In genomic region chr13:48507024-48507423, GRCh38 we compare ENCODE assay signal across 14 cellular contexts. TPM values are rescaled to one million over a fixed set of nuclear protein-coding genes. Genes with fewer than 3 reads are reported as not detected.
A peak's percentile ranks its signal among the peaks of the same experiment; 100 is the strongest.
DNase-seq lines count a peak whose midpoint lies in the region; ATAC-seq, FAIRE-seq and TF ChIP-seq lines count a peak whose summit lies in the region.
"Had no signal": no experiment of that assay in that cellular context is flagged by ENCODE, and none has a peak within 500 bp of the region (broad histone marks: within the 10 kb centered on the region; RNA-seq: fewer than 3 reads in every experiment).

No MANE protein-coding gene starts in this region.

- H2BK12ac ChIP-seq in H1 (ENCODE audit: low read depth, low read length): no peak overlapping the region

- no peak overlapping the region for H3K4ac ChIP-seq in H1 (replicated peaks; ENCODE audit: insufficient read length, low read depth, low read length)

- H3K4me1 Mint-ChIP-seq in activated T-helper 2 cell treated with anti-CD3 and anti-CD28 coated beads, Interferon-gamma antibody, Interleukin-2, Interleukin-4, amounts not matched to agents 10 μg/mL and 5 μg/mL and 100 μg/mL, durations not matched to agents 14 hours and 24 hours and 36 hours (ENCODE audit: low read depth): peaks cover 70% of the 10 kb centered on the region

- H3K27ac ChIP-seq in H1 (ENCODE audit: low read depth, low read length): no peak overlapping the region
- H3K27ac ChIP-seq in prostate gland: peak overlapping the region; percentile 59 to 72

- H3K4me3 ChIP-seq in H1 (ENCODE audit: extremely low read depth in 1 of 4, insufficient read depth in 2 of 4, low read depth in 3 of 4, low read length in 4 of 4): no peak overlapping the region
- H3K4me3 ChIP-seq in prostate gland: no peak overlapping the region

- H3K4me3 Mint-ChIP-seq in activated T-helper 2 cell treated with anti-CD3 and anti-CD28 coated beads, Interferon-gamma antibody, Interleukin-2, Interleukin-4, amounts not matched to agents 10 μg/mL and 5 μg/mL and 100 μg/mL, durations not matched to agents 14 hours and 24 hours and 36 hours (ENCODE audit: low read depth): no peak overlapping the region

- intact Hi-C loops in left ventricle myocardium superior (cut with micrococcal nuclease) (no loop called here), left cardiac atrium (cut with DNase I) (loop anchor here in 1 of 2 donors (5.0 kb wide), 1 partner anchor 60 kb away; no protein-coding TSS in a partner anchor), prostate gland (cut with DNase I) (no loop called here)
- intact Hi-C loops in activated T-helper 2 cell treated with anti-CD3 and anti-CD28 coated beads, Interferon-gamma antibody, Interleukin-2, Interleukin-4, amounts not matched to agents 10 μg/mL and 5 μg/mL and 100 μg/mL, durations not matched to agents 14 hours and 24 hours and 36 hours (cut with micrococcal nuclease): loop anchor here (10.0 kb wide), 1 partner anchor 468 kb away; the partner anchor contains the start of gene FNDC3A

- no peak overlapping the region for H4K91ac ChIP-seq in H1 (replicated peaks; ENCODE audit: insufficient read length, low read length)

- TF ChIP-seq CTCF in H1 (IDR thresholded peaks at IDR 0.05; ENCODE audit: control extremely low read depth in 1 of 3, insufficient read depth in 1 of 3, low read depth in 1 of 3, low read length in 3 of 3): no peak
- no peak for TF ChIP-seq CTCF in prostate gland (IDR thresholded peaks at IDR 0.05)

- H3K9me3 ChIP-seq in H1 (ENCODE audit: insufficient read depth in 2 of 2, low read depth in 1 of 2, low read length in 1 of 2): no peaks in the 10 kb centered on the region
- no peaks in the 10 kb centered on the region for H3K9me3 ChIP-seq in prostate gland

- H3K36me3 ChIP-seq in H1 (ENCODE audit: control insufficient read depth in 2 of 4, insufficient read depth in 4 of 4, low read length in 3 of 4): peaks cover 0 to 3% (median 0%) of the 10 kb centered on the region in 4 experiments; a peak in 1 of 8 replicates
- no peaks in the 10 kb centered on the region for H3K36me3 ChIP-seq in prostate gland

- H4K5ac ChIP-seq in H1 (ENCODE audit: insufficient read length, low read depth, low read length): no peak overlapping the region

- no peak overlapping the region for H3K56ac ChIP-seq in H1 (replicated peaks; ENCODE audit: insufficient read length, low read depth, low read length)

- H3K4me1 ChIP-seq in H1 (replicated peaks in 1 of 4; ENCODE audit: control insufficient read depth in 3 of 4, insufficient read depth in 4 of 4, low read length in 3 of 4) (peaks cover 0 to 3% (median 0%) of the 10 kb centered on the region in 4 experiments; a peak in 1 of 7 replicates), prostate gland (replicated peaks) (no peaks in the 10 kb centered on the region)

- WGBS in H1 (ENCODE audit: extremely low coverage in 1 of 2, insufficient coverage in 1 of 2, insufficient read length in 1 of 2, insufficient replicate concordance in 2 of 2, low coverage in 1 of 2, low lambda C conversion rate in 2 of 2, missing lambda C conversion rate in 1 of 2), 2 experiments: 92% methylated on average over 10 of the region's 10 CpGs; no CpG with 5 or more reads in 1 of the 2 experiments
- WGBS in prostate gland: 48% methylated on average over 10 of the region's 10 CpGs

- no peak overlapping the region for H3K18ac ChIP-seq in H1 (ENCODE audit: extremely low read depth, low read length)

- H3K79me2 ChIP-seq in H1 (ENCODE audit: control insufficient read depth in 1 of 2, insufficient read depth in 2 of 2, low read length in 2 of 2): no peaks in the 10 kb centered on the region

- H3K23me2 ChIP-seq in H1 (ENCODE audit: low read depth, low read length): no peaks in the 10 kb centered on the region

- H2BK15ac ChIP-seq in H1 (ENCODE audit: low read length): no peak overlapping the region

- H4K20me1 ChIP-seq in H1 (replicated peaks in 1 of 2; ENCODE audit: control insufficient read depth in 1 of 2, insufficient read depth in 2 of 2, low read length in 2 of 2): no peaks in the 10 kb centered on the region

- H3K79me1 ChIP-seq in H1 (ENCODE audit: low read depth, low read length): no peaks in the 10 kb centered on the region; the same call in 1 of the 2 replicates

- peaks cover 62% of the 10 kb centered on the region for H3K36me3 Mint-ChIP-seq in activated T-helper 2 cell treated with anti-CD3 and anti-CD28 coated beads, Interferon-gamma antibody, Interleukin-2, Interleukin-4, amounts not matched to agents 10 μg/mL and 5 μg/mL and 100 μg/mL, durations not matched to agents 14 hours and 24 hours and 36 hours (ENCODE audit: low read depth)

- H2BK5ac ChIP-seq in H1 (ENCODE audit: low read depth, low read length): no peak overlapping the region

- ATAC-seq in left ventricle myocardium superior (peak; percentile 19), left cardiac atrium (no peak)
- ATAC-seq: SK-N-SH treated with all-trans-retinoic acid at 6 μM for 48 hours had no signal

- TF ChIP-seq RAD21 in H1 (IDR thresholded peaks at IDR 0.05 in 1 of 2, conservative IDR thresholded peaks at IDR 0.05 in 1 of 2; ENCODE audit: low read depth in 2 of 2, low read length in 2 of 2): no peak

- FAIRE-seq in H1 (lab: Jason Lieb, UNC): no peak

- no peak overlapping the region for H3K14ac ChIP-seq in H1 (ENCODE audit: insufficient read length)

- no peak overlapping the region for H2BK120ac ChIP-seq in H1 (replicated peaks; ENCODE audit: low read depth, low read length)

- H3K27ac Mint-ChIP-seq in activated T-helper 2 cell treated with anti-CD3 and anti-CD28 coated beads, Interferon-gamma antibody, Interleukin-2, Interleukin-4, amounts not matched to agents 10 μg/mL and 5 μg/mL and 100 μg/mL, durations not matched to agents 14 hours and 24 hours and 36 hours: no peak overlapping the region

- H4K8ac ChIP-seq in H1 (ENCODE audit: extremely low read depth, insufficient read depth, low read length): peak overlapping the region; percentile 9; the same call in 1 of the 2 replicates

- H3K9me3 Mint-ChIP-seq in activated T-helper 2 cell treated with anti-CD3 and anti-CD28 coated beads, Interferon-gamma antibody, Interleukin-2, Interleukin-4, amounts not matched to agents 10 μg/mL and 5 μg/mL and 100 μg/mL, durations not matched to agents 14 hours and 24 hours and 36 hours: no peaks in the 10 kb centered on the region

- no peak overlapping the region for H2BK20ac ChIP-seq in H1 (ENCODE audit: low read length)

- peaks cover 4% of the 10 kb centered on the region for H3K27me3 Mint-ChIP-seq in activated T-helper 2 cell treated with anti-CD3 and anti-CD28 coated beads, Interferon-gamma antibody, Interleukin-2, Interleukin-4, amounts not matched to agents 10 μg/mL and 5 μg/mL and 100 μg/mL, durations not matched to agents 14 hours and 24 hours and 36 hours (ENCODE audit: low read depth)
- H3K27me3 Mint-ChIP-seq: activated naive CD8-positive, alpha-beta T cell had no signal

- no peak overlapping the region for H3K9ac ChIP-seq in H1 (replicated peaks in 1 of 4; ENCODE audit: extremely low read depth in 1 of 4, low read depth in 3 of 4, low read length in 3 of 4)

- H2AFZ ChIP-seq in H1 (ENCODE audit: low read length): no peak overlapping the region

- no peak overlapping the region for H3K23ac ChIP-seq in H1 (ENCODE audit: insufficient read length)

- CTCF ChIA-PET in H1 (lab: Charles Lee; ENCODE audit: partially characterized antibody): interaction anchor here (2.0 kb wide), 1 partner anchor 73 kb away, joined by 8 read pairs; no protein-coding TSS in a partner anchor

- no peak for DNase-seq in left ventricle myocardium superior
- DNase-seq in left cardiac atrium: no peak
- no peak for DNase-seq in H1 (ENCODE audit: low read depth in 1 of 2, low spot score in 2 of 2)
- peak; percentile 64 for DNase-seq in prostate gland (ENCODE audit: low spot score)
- no peak for DNase-seq in SIG-M5 (lab: John Stamatoyannopoulos, UW)
- DNase-seq in activated T-helper 2 cell treated with anti-CD3 and anti-CD28 coated beads, Interferon-gamma antibody, Interleukin-2, Interleukin-4, amounts not matched to agents 10 μg/mL and 5 μg/mL and 100 μg/mL, durations not matched to agents 14 hours and 24 hours and 36 hours (ENCODE audit: low spot score): no peak
- DNase-seq in iPS-NIHi11 (ENCODE audit: low spot score): no peak
- no peak for DNase-seq in NCI-H1436 (lab: John Stamatoyannopoulos, UW)
- DNase-seq: activated CD8-positive, alpha-beta memory T cell treated with anti-CD3 and anti-CD28 coated beads, Interleukin-2, amount 50 U/mL, for 4 hours; DMS79; hippocampal formation; MV-4-11 had no signal

- no peak for TF ChIP-seq EP300 in H1 (IDR thresholded peaks at IDR 0.05; ENCODE audit: borderline replicate concordance in 1 of 2, low read depth in 2 of 2, low read length in 2 of 2)

- no peak overlapping the region for H2AK5ac ChIP-seq in H1 (ENCODE audit: low read depth, low read length)

- H3K4me2 ChIP-seq in H1 (ENCODE audit: insufficient read depth in 1 of 2, low read depth in 2 of 2, low read length in 2 of 2): no peak overlapping the region

- POLR2A ChIA-PET in H1 (lab: Charles Lee; ENCODE audit: partially characterized antibody): no interaction called here

- TF ChIP-seq POLR2A in H1 (IDR thresholded peaks at IDR 0.05; ENCODE audit: control extremely low read depth in 1 of 2, low read depth in 2 of 2, low read length in 2 of 2) (no peak), prostate gland (IDR thresholded peaks at IDR 0.05) (no peak)

- H3K27me3 ChIP-seq in H1 (replicated peaks in 1 of 4; ENCODE audit: control insufficient read depth in 3 of 4, extremely low read depth in 1 of 4, insufficient read depth in 3 of 4, low read length in 3 of 4): no peaks in the 10 kb centered on the region
- no peaks in the 10 kb centered on the region for H3K27me3 ChIP-seq in prostate gland (replicated peaks; ENCODE audit: insufficient read depth)

TF ChIP-seq in H1, 55 proteins besides CTCF, POLR2A, EP300 and RAD21 (continues in another document):
- TF ChIP-seq CREB1 (IDR thresholded peaks at IDR 0.05) (no peak), RFX5 (IDR thresholded peaks at IDR 0.05; ENCODE audit: borderline replicate concordance, low read depth, low read length) (no peak), SP2 (IDR thresholded peaks at IDR 0.05; ENCODE audit: low read length) (no peak)

RNA-seq across cellular contexts. Expression of gene RCBTB2, which starts 25.9 kb away (rescaled TPM):
- total RNA-seq in left ventricle myocardium superior (13.5 TPM), left cardiac atrium (10 to 100 TPM in 1 of 2 donors, 1 to 10 TPM in 1; 9.7 to 13.9 TPM), prostate gland (10 to 100 TPM; 11.6 to 26.2 TPM)
- total RNA-seq in H1 (2021; fragmentation: NEBNext Ultra II Directional; extraction: Animal tissue kit (Norgen Biotek cat#: 25700)): 8.4 and 9.3 TPM in 2 replicates
- polyA plus RNA-seq in H1 (2011; rRNA removed): 4.5 and 5.2 TPM in 2 replicates
- polyA plus RNA-seq in H1 (2011; cell fraction: cytosol; rRNA removed): 6.9 TPM
- 4.3 TPM for polyA plus RNA-seq in H1 (2011; cell fraction: nucleus; rRNA removed)
- 5.1 to 9.5 TPM (median 7.1 TPM) in 4 replicates for polyA plus RNA-seq in H1 (2012, experiment 1 of 2)
- 0.87 TPM for polyA plus RNA-seq in H1 (2012, experiment 2 of 2)
- polyA plus RNA-seq in H1 (2013, experiment 1 of 2): 4.4 TPM
- polyA plus RNA-seq in H1 (2013, experiment 2 of 2): 4.0 TPM
- polyA minus RNA-seq in H1 (2011; rRNA and poly(A)+ RNA removed): 7.5 and 9.9 TPM in 2 replicates
- polyA minus RNA-seq in H1 (2011; cell fraction: cytosol; rRNA and poly(A)+ RNA removed): 5.9 TPM
- 6.7 TPM for polyA minus RNA-seq in H1 (2011; cell fraction: nucleus; rRNA and poly(A)+ RNA removed)
- 2.7 and 3.4 TPM in 2 replicates for total RNA-seq in activated T-helper 2 cell treated with anti-CD3 and anti-CD28 coated beads, Interferon-gamma antibody, Interleukin-2, Interleukin-4, amounts not matched to agents 10 μg/mL and 5 μg/mL and 100 μg/mL, durations not matched to agents 14 hours and 24 hours and 36 hours
